Comparison of ENCODE assay signal across 8 cellular contexts in genomic region chr10:79066460-79067240, GRCh38. TPM values are rescaled to one million over a fixed set of nuclear protein-coding genes. Genes with fewer than 3 reads are reported as not detected.
DNase-seq lines count a peak whose midpoint lies in the region; ATAC-seq, FAIRE-seq and TF ChIP-seq lines count a peak whose summit lies in the region.

No MANE protein-coding gene starts in this region.

- TF ChIP-seq RAD21 in liver (IDR thresholded peaks at IDR 0.05): peak; percentile 66 to 67

- H3K9ac ChIP-seq in NT2/D1 (ENCODE audit: insufficient read length, low read depth) (peak overlapping the region; percentile 32), liver (ENCODE audit: low read depth in 1 of 2, low read length in 2 of 2) (peak overlapping the region in 1 of 2 donors; percentile 20)

- H3K36me3 ChIP-seq in NT2/D1 (ENCODE audit: insufficient read depth, insufficient read length, low read length) (no peaks in the 10 kb centered on the region), bronchial epithelial cell (ENCODE audit: control insufficient read depth, insufficient read depth, low read length) (no peaks in the 10 kb centered on the region), liver (ENCODE audit: control insufficient read depth in 4 of 4, insufficient read depth in 3 of 4, low read depth in 1 of 4, low read length in 3 of 4) (no peaks in the 10 kb centered on the region), thyroid gland (no peaks in the 10 kb centered on the region)

- H3K27me3 ChIP-seq in NT2/D1 (ENCODE audit: insufficient read depth, insufficient read length) (peaks cover 4% of the 10 kb centered on the region), bronchial epithelial cell (ENCODE audit: control insufficient read depth, insufficient read depth, low read length) (no peaks in the 10 kb centered on the region), liver (ENCODE audit: control insufficient read depth in 4 of 4, insufficient read depth in 4 of 4, low read length in 3 of 4) (no peaks in the 10 kb centered on the region), thyroid gland (no peaks in the 10 kb centered on the region)

- no peak for ATAC-seq in GM19455 (IDR thresholded peaks at IDR 0.05; ENCODE audit: unreplicated experiment)

- 9% methylated on average over 36 of the region's 36 CpGs for WGBS in liver
- WGBS in thyroid gland, 2 donors: 18 to 19% methylated on average over 6 to 15 of the region's 36 CpGs

- TF ChIP-seq POLR2A in thyroid gland (IDR thresholded peaks at IDR 0.05): no peak

- H3K27ac ChIP-seq in liver (ENCODE audit: low read depth in 1 of 2, low read length in 2 of 2) (peak overlapping the region; percentile 79 to 85), thyroid gland (peak overlapping the region; percentile 1 to 99 (median 86))

- H3K4me3 ChIP-seq in AG04449 (ENCODE audit: low read depth, low read length) (peak overlapping the region; percentile 95), NT2/D1 (ENCODE audit: insufficient read length, low read depth) (peak overlapping the region; percentile 46), bronchial epithelial cell (ENCODE audit: low read depth, low read length) (peak overlapping the region; percentile 85), liver (ENCODE audit: low read depth in 1 of 3, low read length in 3 of 3) (peak overlapping the region; percentile 26 to 90 (median 56)), thyroid gland (replicated peaks in 1 of 3) (peak overlapping the region in 2 of 3 donors; percentile 19 to 56)

- DNase-seq in AG04449 (ENCODE audit: low read depth, low spot score) (no peak), GM03348 (ENCODE audit: low spot score) (peak; percentile 90), NT2/D1 (ENCODE audit: low read depth, low spot score) (no peak), bronchial epithelial cell (ENCODE audit: low read depth) (no peak), thyroid gland (no peak), occipital lobe (lab: John Stamatoyannopoulos, UW) (no peak)

- FAIRE-seq in bronchial epithelial cell (lab: Jason Lieb, UNC): no peak

- CTCF ChIA-PET in AG04449 (lab: Yijun Ruan, JAX): interaction anchor here (0.6 to 15.9 kb wide), 7 partner anchors 18 to 1019 kb away, joined by 3 to 180 read pairs (median 4); no protein-coding TSS in a partner anchor

- POLR2A ChIA-PET in AG04449 (lab: Yijun Ruan, JAX): interaction anchor here (0.5 to 1.7 kb wide), 8 partner anchors 12 to 730 kb away, joined by 3 to 7 read pairs (median 4); no protein-coding TSS in a partner anchor

- no peaks in the 10 kb centered on the region for H3K9me3 ChIP-seq in NT2/D1 (ENCODE audit: insufficient read depth, low read length)
- H3K9me3 ChIP-seq in liver (ENCODE audit: control insufficient read depth in 4 of 4, low read length in 3 of 4): no peaks in the 10 kb centered on the region
- no peaks in the 10 kb centered on the region for H3K9me3 ChIP-seq in thyroid gland

- TF ChIP-seq CTCF in AG04449 (IDR thresholded peaks at IDR 0.05; ENCODE audit: insufficient read depth, low read length, missing control alignments): peak; percentile 49
- peak; percentile 14 for TF ChIP-seq CTCF in bronchial epithelial cell (IDR thresholded peaks at IDR 0.05; ENCODE audit: insufficient read depth, low read length, severe bottlenecking)
- TF ChIP-seq CTCF in liver (IDR thresholded peaks at IDR 0.05; ENCODE audit: low read depth, low read length, missing input control): no peak
- peak in 3 of 6 experiments; percentile 5 to 23 (median 7) for TF ChIP-seq CTCF in thyroid gland (IDR thresholded peaks at IDR 0.05)

- H3K4me1 ChIP-seq in NT2/D1 (ENCODE audit: insufficient read depth, insufficient read length) (peaks cover 8% of the 10 kb centered on the region), liver (ENCODE audit: control insufficient read depth in 4 of 4, insufficient read depth in 4 of 4, low read length in 3 of 4) (peaks cover 5 to 27% (median 17%) of the 10 kb centered on the region in 4 donors), thyroid gland (peaks cover 17 to 18% of the 10 kb centered on the region in 2 donors)

- intact Hi-C loops in thyroid gland (cut with DNase I): loop anchor here (5.0 kb wide), 1 partner anchor 94 kb away; no protein-coding TSS in a partner anchor

TF ChIP-seq in liver, 16 proteins besides CTCF, POLR2A, EP300 and RAD21:
- TF ChIP-seq FOXA1 (IDR thresholded peaks at IDR 0.05) (no peak), REST (IDR thresholded peaks at IDR 0.05) (no peak), MAX (IDR thresholded peaks at IDR 0.05) (no peak)

RNA-seq across cellular contexts. Expression of gene ZMIZ1, which starts 2.1 kb away (rescaled TPM):
- 6.3 and 9.0 TPM in 2 replicates for total RNA-seq in bronchial epithelial cell
- total RNA-seq in liver: 10 to 100 TPM; 11.2 to 19.1 TPM
- 1 to 10 TPM; 3.9 to 8.4 TPM for polyA plus RNA-seq in liver
- total RNA-seq in thyroid gland: 100 to 1,000 TPM in 2 of 4 donors, 10 to 100 TPM in 2; 59.9 to 128 (median 94.4) TPM
- total RNA-seq in occipital lobe: 29.5 TPM

Comparison
In these comparisons a context has a peak if more than half of its experiments do, and no peak if none do; other contexts are left out.
1. H3K4me3 ChIP-seq: peak in every context shown above with its lines; median percentile 95 in AG04449; 85 in bronchial epithelial cell; 56 in liver; 46 in NT2/D1; 38 in thyroid gland.